In genomic region chr12:94670885-94671284, GRCh38 we compare ENCODE assay signal across 22 cellular contexts. TPM values are rescaled to one million over a fixed set of nuclear protein-coding genes. Genes with fewer than 3 reads are reported as not detected.
"Had no signal": no experiment of that assay in that cellular context is flagged by ENCODE, and none has a peak within 500 bp of the region (broad histone marks: within the 10 kb centered on the region; RNA-seq: fewer than 3 reads in every experiment).

No MANE protein-coding gene starts in this region.

- H3K27ac ChIP-seq: dorsolateral prefrontal cortex, left lung, prostate gland, right atrium auricular region, stomach, thyroid gland, vagina had no signal

- H3K4me2 ChIP-seq: smooth muscle cell had no signal

- FAIRE-seq: frontal cortex, islet of Langerhans had no signal

- H3K4me3 Mint-ChIP-seq: nephron progenitor cell; stimulated activated effector memory CD8-positive, alpha-beta T cell treated with anti-CD3 and anti-CD28 coated beads, Interleukin-12 subunit alpha, Interleukin-12 subunit beta, amount 100 ng/mL, for 72 hours had no signal

- H3K9me3 ChIP-seq: left lung, prostate gland, right atrium auricular region, stomach, thyroid gland, vagina had no signal

- H3K9me3 Mint-ChIP-seq: nephron progenitor cell; stimulated activated effector memory CD8-positive, alpha-beta T cell treated with anti-CD3 and anti-CD28 coated beads, Interleukin-12 subunit alpha, Interleukin-12 subunit beta, amount 100 ng/mL, for 72 hours had no signal

- H3K27me3 ChIP-seq: dorsolateral prefrontal cortex, left lung, right atrium auricular region, stomach, thyroid gland, vagina had no signal

- DNase-seq: cortex of kidney; dorsolateral prefrontal cortex; effector CD4-positive, alpha-beta T cell; left cardiac atrium; left lung; nephron progenitor cell; nucleus accumbens; stimulated activated CD4-positive, alpha-beta T cell treated with anti-CD3 and anti-CD28 coated beads, Interleukin-2, amount 100 ng/mL, for 24 hours; stimulated activated CD4-positive, alpha-beta T cell treated with anti-CD3 and anti-CD28 coated beads, Interleukin-4, amount 100 ng/mL, for 24 hours; stimulated activated naive CD4-positive, alpha-beta T cell treated with Interleukin-2 at 50 U/mL for 16 hours; stomach; thyroid gland; trophoblast cell had no signal

- H3K27ac Mint-ChIP-seq: stimulated activated effector memory CD8-positive, alpha-beta T cell treated with anti-CD3 and anti-CD28 coated beads, Interleukin-12 subunit alpha, Interleukin-12 subunit beta, amount 100 ng/mL, for 72 hours had no signal

- H3K36me3 ChIP-seq: left lung, prostate gland, right atrium auricular region, stomach, thyroid gland, vagina had no signal

- H3K36me3 Mint-ChIP-seq: stimulated activated effector memory CD8-positive, alpha-beta T cell treated with anti-CD3 and anti-CD28 coated beads, Interleukin-12 subunit alpha, Interleukin-12 subunit beta, amount 100 ng/mL, for 72 hours had no signal

- H3K4me1 ChIP-seq: prostate gland had no signal

- ATAC-seq: left cardiac atrium; left lung; sciatic nerve; stimulated activated effector memory CD8-positive, alpha-beta T cell treated with anti-CD3 and anti-CD28 coated beads, Interleukin-12 subunit alpha, Interleukin-12 subunit beta, amount 100 ng/mL, for 72 hours had no signal

- H3K4me3 ChIP-seq: dorsolateral prefrontal cortex, left lung, prostate gland, right atrium auricular region, smooth muscle cell, stomach, thyroid gland, vagina had no signal

RNA-seq across cellular contexts. Expression of gene TMCC3, which starts 20.5 kb away (rescaled TPM):
- total RNA-seq: osteocyte had no signal
